1 cellular context compared by ENCODE assay signal in the genomic region with DNA sequence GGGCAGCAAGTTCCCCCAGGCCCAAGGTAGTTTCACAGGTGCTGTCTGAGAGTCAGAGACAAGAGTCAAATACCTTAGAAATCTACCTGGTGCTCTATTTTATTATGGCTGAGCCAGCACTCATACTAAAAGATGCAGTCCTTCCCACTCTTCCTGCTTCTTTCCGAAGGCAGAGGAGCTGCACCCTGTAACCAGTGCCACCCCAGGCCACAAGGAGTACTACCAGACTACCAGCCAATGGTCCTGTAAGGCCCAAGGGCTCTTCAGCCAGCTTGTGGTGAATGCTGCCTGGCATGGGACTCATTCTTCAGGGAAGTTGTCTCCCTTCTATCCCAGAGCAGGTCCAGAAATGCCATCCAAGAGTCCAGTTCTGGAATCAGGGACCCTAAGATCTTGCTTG.
TF ChIP-seq lines count a peak whose summit lies in the region.

No MANE protein-coding gene starts in this region.

TF ChIP-seq in WTC11, 78 proteins besides CTCF, POLR2A, EP300 and RAD21 (continued from another document):
- TF ChIP-seq, protein P1, sequence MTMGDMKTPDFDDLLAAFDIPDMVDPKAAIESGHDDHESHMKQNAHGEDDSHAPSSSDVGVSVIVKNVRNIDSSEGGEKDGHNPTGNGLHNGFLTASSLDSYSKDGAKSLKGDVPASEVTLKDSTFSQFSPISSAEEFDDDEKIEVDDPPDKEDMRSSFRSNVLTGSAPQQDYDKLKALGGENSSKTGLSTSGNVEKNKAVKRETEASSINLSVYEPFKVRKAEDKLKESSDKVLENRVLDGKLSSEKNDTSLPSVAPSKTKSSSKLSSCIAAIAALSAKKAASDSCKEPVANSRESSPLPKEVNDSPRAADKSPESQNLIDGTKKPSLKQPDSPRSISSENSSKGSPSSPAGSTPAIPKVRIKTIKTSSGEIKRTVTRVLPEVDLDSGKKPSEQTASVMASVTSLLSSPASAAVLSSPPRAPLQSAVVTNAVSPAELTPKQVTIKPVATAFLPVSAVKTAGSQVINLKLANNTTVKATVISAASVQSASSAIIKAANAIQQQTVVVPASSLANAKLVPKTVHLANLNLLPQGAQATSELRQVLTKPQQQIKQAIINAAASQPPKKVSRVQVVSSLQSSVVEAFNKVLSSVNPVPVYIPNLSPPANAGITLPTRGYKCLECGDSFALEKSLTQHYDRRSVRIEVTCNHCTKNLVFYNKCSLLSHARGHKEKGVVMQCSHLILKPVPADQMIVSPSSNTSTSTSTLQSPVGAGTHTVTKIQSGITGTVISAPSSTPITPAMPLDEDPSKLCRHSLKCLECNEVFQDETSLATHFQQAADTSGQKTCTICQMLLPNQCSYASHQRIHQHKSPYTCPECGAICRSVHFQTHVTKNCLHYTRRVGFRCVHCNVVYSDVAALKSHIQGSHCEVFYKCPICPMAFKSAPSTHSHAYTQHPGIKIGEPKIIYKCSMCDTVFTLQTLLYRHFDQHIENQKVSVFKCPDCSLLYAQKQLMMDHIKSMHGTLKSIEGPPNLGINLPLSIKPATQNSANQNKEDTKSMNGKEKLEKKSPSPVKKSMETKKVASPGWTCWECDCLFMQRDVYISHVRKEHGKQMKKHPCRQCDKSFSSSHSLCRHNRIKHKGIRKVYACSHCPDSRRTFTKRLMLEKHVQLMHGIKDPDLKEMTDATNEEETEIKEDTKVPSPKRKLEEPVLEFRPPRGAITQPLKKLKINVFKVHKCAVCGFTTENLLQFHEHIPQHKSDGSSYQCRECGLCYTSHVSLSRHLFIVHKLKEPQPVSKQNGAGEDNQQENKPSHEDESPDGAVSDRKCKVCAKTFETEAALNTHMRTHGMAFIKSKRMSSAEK (CRISPR knock-in tag; IDR thresholded peaks at IDR 0.05; ENCODE audit: borderline replicate concordance): no peak
- TF ChIP-seq FOXJ3 (CRISPR knock-in tag; IDR thresholded peaks at IDR 0.05; ENCODE audit: borderline replicate concordance) (no peak), NFE2L1 (CRISPR knock-in tag; IDR thresholded peaks at IDR 0.05) (no peak), TEAD4 (CRISPR knock-in tag; IDR thresholded peaks at IDR 0.05) (no peak), ZNF396 (CRISPR knock-in tag; IDR thresholded peaks at IDR 0.05; ENCODE audit: borderline replicate concordance) (no peak), RELA (CRISPR knock-in tag; IDR thresholded peaks at IDR 0.05; ENCODE audit: borderline replicate concordance) (no peak), SMAD3 (CRISPR knock-in tag; IDR thresholded peaks at IDR 0.05; ENCODE audit: borderline replicate concordance) (no peak)
- TF ChIP-seq, protein P2, sequence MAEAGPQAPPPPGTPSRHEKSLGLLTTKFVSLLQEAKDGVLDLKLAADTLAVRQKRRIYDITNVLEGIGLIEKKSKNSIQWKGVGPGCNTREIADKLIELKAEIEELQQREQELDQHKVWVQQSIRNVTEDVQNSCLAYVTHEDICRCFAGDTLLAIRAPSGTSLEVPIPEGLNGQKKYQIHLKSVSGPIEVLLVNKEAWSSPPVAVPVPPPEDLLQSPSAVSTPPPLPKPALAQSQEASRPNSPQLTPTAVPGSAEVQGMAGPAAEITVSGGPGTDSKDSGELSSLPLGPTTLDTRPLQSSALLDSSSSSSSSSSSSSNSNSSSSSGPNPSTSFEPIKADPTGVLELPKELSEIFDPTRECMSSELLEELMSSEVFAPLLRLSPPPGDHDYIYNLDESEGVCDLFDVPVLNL (CRISPR knock-in tag; IDR thresholded peaks at IDR 0.05; ENCODE audit: borderline replicate concordance, low read depth): no peak
